Comparison of ENCODE assay signal across 8 cellular contexts in genomic region chr5:80141681-80142080, GRCh38.
DNase-seq lines count a peak whose midpoint lies in the region; ATAC-seq and TF ChIP-seq lines count a peak whose summit lies in the region.

No MANE protein-coding gene starts in this region.

- CTCF ChIA-PET in CD4-positive, alpha-beta T cell (lab: Charles Lee) = no interaction called here
- CTCF ChIA-PET in RWPE1 (lab: Yijun Ruan, JAX) = no interaction called here

- peak overlapping the region; percentile 42 for H3K27ac ChIP-seq in CD4-positive, alpha-beta T cell (ENCODE audit: low read depth, low read length)
- H3K27ac ChIP-seq in RWPE1 = peak overlapping the region; percentile 8; the same call in 1 of the 2 replicates
- peak overlapping the region; percentile 78 for H3K27ac ChIP-seq in trophoblast cell (ENCODE audit: low read depth, low read length)
- no peak overlapping the region for H3K27ac ChIP-seq in Karpas-422 (ENCODE audit: low read length)

- no peak overlapping the region for H4K12ac ChIP-seq in trophoblast cell (ENCODE audit: low read depth, low read length)

- H3K4me2 ChIP-seq in trophoblast cell (ENCODE audit: low read length) (no peak overlapping the region), Karpas-422 (ENCODE audit: low read depth, low read length, poor library complexity, severe bottlenecking) (no peak overlapping the region)

- H3K36me3 ChIP-seq in trophoblast cell (ENCODE audit: control insufficient read depth in 1 of 2, insufficient read depth in 2 of 2, low read length in 2 of 2) (peaks cover 24 to 30% of the 10 kb centered on the region in 2 experiments), Karpas-422 (ENCODE audit: insufficient read depth, low read length) (no peaks in the 10 kb centered on the region), HAP-1 (replicated peaks) (no peaks in the 10 kb centered on the region)

- no peaks in the 10 kb centered on the region for H3K9me3 ChIP-seq in CD4-positive, alpha-beta T cell (ENCODE audit: control insufficient read depth, low read length)
- H3K9me3 ChIP-seq in trophoblast cell (ENCODE audit: insufficient read depth, low read depth, low read length) (no peaks in the 10 kb centered on the region), Karpas-422 (ENCODE audit: low read length) (no peaks in the 10 kb centered on the region), HAP-1 (no peaks in the 10 kb centered on the region; the same call in 1 of the 2 replicates)

- no peak overlapping the region for H3K18ac ChIP-seq in trophoblast cell (ENCODE audit: low read length)

- POLR2A ChIA-PET in CD4-positive, alpha-beta T cell (lab: Charles Lee) = interaction anchor here (0.6 to 4.4 kb wide), 14 partner anchors 10 to 115 kb away, joined by 3 to 46 read pairs (median 4); no protein-coding TSS in a partner anchor
- POLR2A ChIA-PET in RWPE1 (lab: Yijun Ruan, JAX; ENCODE audit: low non-redundant PET) = interaction anchor here (0.6 kb wide), 1 partner anchor 115 kb away, joined by 6 read pairs; no protein-coding TSS in a partner anchor

- peak overlapping the region; percentile 95 for H3K27ac Mint-ChIP-seq in CD4-positive, alpha-beta T cell
- H3K27ac Mint-ChIP-seq in endothelial cell (ENCODE audit: unreplicated experiment) = peak overlapping the region; percentile 97

- TF ChIP-seq CTCF in CD4-positive, alpha-beta T cell (IDR thresholded peaks at IDR 0.05) = no peak
- TF ChIP-seq CTCF in RWPE1 (conservative IDR thresholded peaks at IDR 0.05; ENCODE audit: low read depth) (no peak), endothelial cell (IDR thresholded peaks at IDR 0.05; ENCODE audit: unreplicated experiment) (no peak)

- H3K9me2 ChIP-seq in Karpas-422 (replicated peaks; ENCODE audit: insufficient read depth, low read length) = no peaks in the 10 kb centered on the region

- H4K20me1 ChIP-seq in Karpas-422 (ENCODE audit: insufficient read depth, low read depth, low read length) = no peaks in the 10 kb centered on the region

- H3K79me2 ChIP-seq in trophoblast cell (ENCODE audit: control insufficient read depth, insufficient read depth, low read length, poor library complexity) (no peaks in the 10 kb centered on the region), Karpas-422 (ENCODE audit: low read length) (no peaks in the 10 kb centered on the region)

- H3K79me1 ChIP-seq in trophoblast cell (ENCODE audit: low read length) = peaks cover 5% of the 10 kb centered on the region

- no peaks in the 10 kb centered on the region for H3K9me3 Mint-ChIP-seq in CD4-positive, alpha-beta T cell
- H3K9me3 Mint-ChIP-seq in endothelial cell (ENCODE audit: unreplicated experiment) = no peaks in the 10 kb centered on the region

- intact Hi-C loops in CD4-positive, alpha-beta T cell (cut with DNase I, micrococcal nuclease) = loop anchor here in 1 of 2 experiments (2.0 to 5.0 kb wide), 2 partner anchors 15 to 116 kb away; partner anchors contain the start of gene SERINC5

- no CpG with 5 or more reads among the region's 3 CpGs for WGBS in trophoblast cell (ENCODE audit: extremely low coverage, insufficient coverage, insufficient read length)

- peaks cover 84% of the 10 kb centered on the region for H3K36me3 Mint-ChIP-seq in CD4-positive, alpha-beta T cell (ENCODE audit: low read depth)
- H3K36me3 Mint-ChIP-seq in endothelial cell (ENCODE audit: low read depth, unreplicated experiment) = peaks cover 31% of the 10 kb centered on the region

- no peak overlapping the region for H2BK12ac ChIP-seq in trophoblast cell (ENCODE audit: low read length)

- H3K14ac ChIP-seq in trophoblast cell (ENCODE audit: low read length) = no peak overlapping the region

- H3K4me1 Mint-ChIP-seq in CD4-positive, alpha-beta T cell (ENCODE audit: low read depth) = peaks cover 79% of the 10 kb centered on the region
- peaks cover 33% of the 10 kb centered on the region for H3K4me1 Mint-ChIP-seq in endothelial cell (ENCODE audit: unreplicated experiment)

- peak overlapping the region; percentile 84 for H3K4me3 Mint-ChIP-seq in CD4-positive, alpha-beta T cell
- no peak overlapping the region for H3K4me3 Mint-ChIP-seq in endothelial cell (ENCODE audit: unreplicated experiment)

- peaks cover 8 to 19% of the 10 kb centered on the region in 2 experiments for H3K4me1 ChIP-seq in trophoblast cell (ENCODE audit: control insufficient read depth in 1 of 2, insufficient read depth in 2 of 2, low read length in 2 of 2)
- peaks cover 15% of the 10 kb centered on the region for H3K4me1 ChIP-seq in Karpas-422 (ENCODE audit: low read length)
- H3K4me1 ChIP-seq in HAP-1 = peaks cover 36% of the 10 kb centered on the region

- H4K91ac ChIP-seq in trophoblast cell (ENCODE audit: low read depth, low read length) = peak overlapping the region; percentile 58

- DNase-seq in CD4-positive, alpha-beta T cell = no peak
- DNase-seq in RWPE1 (ENCODE audit: low spot score) = no peak
- no peak for DNase-seq in endothelial cell (ENCODE audit: low spot score)
- DNase-seq in trophoblast cell = no peak
- DNase-seq in NCI-H2196 (lab: John Stamatoyannopoulos, UW; ENCODE audit: unreplicated experiment) = no peak
- DNase-seq in Karpas-422 = no peak
- DNase-seq in HAP-1 (ENCODE audit: low spot score in 2 of 2) = no peak

- H3K23ac ChIP-seq in trophoblast cell (ENCODE audit: low read length) = no peak overlapping the region

- no peak for ATAC-seq in CD4-positive, alpha-beta T cell (ENCODE audit: poor library complexity)
- ATAC-seq in GM21619 (IDR thresholded peaks at IDR 0.05; ENCODE audit: unreplicated experiment) = no peak

- peak overlapping the region; percentile 56 for H2BK120ac ChIP-seq in trophoblast cell (ENCODE audit: insufficient read depth, low read length, poor library complexity)

- H2AK5ac ChIP-seq in trophoblast cell (ENCODE audit: low read length) = no peak overlapping the region

- peak overlapping the region; percentile 76 for H4K8ac ChIP-seq in trophoblast cell (ENCODE audit: low read depth, low read length)

- H2AFZ ChIP-seq in trophoblast cell (ENCODE audit: insufficient read depth, low read length, poor library complexity) = no peak overlapping the region
- no peak overlapping the region for H2AFZ ChIP-seq in Karpas-422 (ENCODE audit: low read length)

- in situ Hi-C loops in HAP-1 (cut with MboI; ENCODE audit: low sequenced_read_pairs) = no loop called here

- peak overlapping the region; percentile 73 for H2BK5ac ChIP-seq in trophoblast cell (ENCODE audit: low read depth, low read length, poor library complexity)

- H3K27me3 Mint-ChIP-seq in CD4-positive, alpha-beta T cell = no peaks in the 10 kb centered on the region
- H3K27me3 Mint-ChIP-seq in endothelial cell (ENCODE audit: unreplicated experiment) = peaks cover 2% of the 10 kb centered on the region

- no peak overlapping the region for H3K4ac ChIP-seq in trophoblast cell (ENCODE audit: low read depth, low read length)

- H3K9ac ChIP-seq in trophoblast cell (ENCODE audit: low read length) (no peak overlapping the region), Karpas-422 (ENCODE audit: low read length) (no peak overlapping the region)

- H3K27me3 ChIP-seq in CD4-positive, alpha-beta T cell (ENCODE audit: control insufficient read depth, insufficient read depth, low read length) = no peaks in the 10 kb centered on the region
- no peaks in the 10 kb centered on the region for H3K27me3 ChIP-seq in trophoblast cell (ENCODE audit: insufficient read depth, low read length)
- H3K27me3 ChIP-seq in Karpas-422 (ENCODE audit: low read length) = no peaks in the 10 kb centered on the region
- no peaks in the 10 kb centered on the region for H3K27me3 ChIP-seq in HAP-1 (ENCODE audit: low read depth)

- H3K4me3 ChIP-seq in trophoblast cell (ENCODE audit: low read depth, low read length) (no peak overlapping the region), Karpas-422 (ENCODE audit: low read length) (no peak overlapping the region), HAP-1 (no peak overlapping the region)
